Comparison of ENCODE assay signal across 2 cellular contexts in the genomic region with DNA sequence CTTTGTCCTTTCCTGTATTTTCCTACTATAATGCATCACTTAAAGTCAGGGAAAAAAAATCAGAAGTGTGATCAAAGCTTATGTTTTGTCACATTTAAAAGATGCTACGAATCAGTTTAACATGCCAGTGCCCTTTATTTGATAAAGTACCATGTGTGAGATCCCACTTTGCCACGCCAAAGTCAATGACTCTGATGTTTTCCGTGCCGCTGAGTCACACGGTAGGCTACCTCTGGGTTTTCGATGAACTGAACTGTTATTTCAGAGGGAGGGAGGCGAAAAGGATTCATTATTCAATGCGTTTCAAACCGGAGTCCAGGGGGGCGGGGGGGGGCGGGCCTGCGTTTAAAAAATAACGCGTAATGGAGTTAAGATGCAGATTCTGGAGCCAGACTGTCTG.
TF ChIP-seq lines count a peak whose summit lies in the region.

No MANE protein-coding gene starts in this region.

TF ChIP-seq in IMR-90, 13 proteins besides CTCF, POLR2A, EP300 and RAD21 (continued from another document):
- TF ChIP-seq BHLHE40 (IDR thresholded peaks at IDR 0.05; ENCODE audit: low read depth, low read length) (no peak), MXI1 (IDR thresholded peaks at IDR 0.05; ENCODE audit: borderline replicate concordance, low read depth, low read length) (no peak), MAZ (IDR thresholded peaks at IDR 0.05; ENCODE audit: borderline replicate concordance, low read depth, low read length) (no peak), CEBPB (IDR thresholded peaks at IDR 0.05; ENCODE audit: low read depth, low read length) (no peak), SMC3 (IDR thresholded peaks at IDR 0.05; ENCODE audit: low read depth, low read length) (no peak)
- TF ChIP-seq, protein P1, sequence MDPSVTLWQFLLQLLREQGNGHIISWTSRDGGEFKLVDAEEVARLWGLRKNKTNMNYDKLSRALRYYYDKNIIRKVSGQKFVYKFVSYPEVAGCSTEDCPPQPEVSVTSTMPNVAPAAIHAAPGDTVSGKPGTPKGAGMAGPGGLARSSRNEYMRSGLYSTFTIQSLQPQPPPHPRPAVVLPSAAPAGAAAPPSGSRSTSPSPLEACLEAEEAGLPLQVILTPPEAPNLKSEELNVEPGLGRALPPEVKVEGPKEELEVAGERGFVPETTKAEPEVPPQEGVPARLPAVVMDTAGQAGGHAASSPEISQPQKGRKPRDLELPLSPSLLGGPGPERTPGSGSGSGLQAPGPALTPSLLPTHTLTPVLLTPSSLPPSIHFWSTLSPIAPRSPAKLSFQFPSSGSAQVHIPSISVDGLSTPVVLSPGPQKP (IDR thresholded peaks at IDR 0.05; ENCODE audit: borderline replicate concordance, low read depth, low read length) = no peak

TF ChIP-seq in neural cell, 6 proteins besides CTCF, POLR2A, EP300 and RAD21 (continued from another document):
- TF ChIP-seq, protein P2, sequence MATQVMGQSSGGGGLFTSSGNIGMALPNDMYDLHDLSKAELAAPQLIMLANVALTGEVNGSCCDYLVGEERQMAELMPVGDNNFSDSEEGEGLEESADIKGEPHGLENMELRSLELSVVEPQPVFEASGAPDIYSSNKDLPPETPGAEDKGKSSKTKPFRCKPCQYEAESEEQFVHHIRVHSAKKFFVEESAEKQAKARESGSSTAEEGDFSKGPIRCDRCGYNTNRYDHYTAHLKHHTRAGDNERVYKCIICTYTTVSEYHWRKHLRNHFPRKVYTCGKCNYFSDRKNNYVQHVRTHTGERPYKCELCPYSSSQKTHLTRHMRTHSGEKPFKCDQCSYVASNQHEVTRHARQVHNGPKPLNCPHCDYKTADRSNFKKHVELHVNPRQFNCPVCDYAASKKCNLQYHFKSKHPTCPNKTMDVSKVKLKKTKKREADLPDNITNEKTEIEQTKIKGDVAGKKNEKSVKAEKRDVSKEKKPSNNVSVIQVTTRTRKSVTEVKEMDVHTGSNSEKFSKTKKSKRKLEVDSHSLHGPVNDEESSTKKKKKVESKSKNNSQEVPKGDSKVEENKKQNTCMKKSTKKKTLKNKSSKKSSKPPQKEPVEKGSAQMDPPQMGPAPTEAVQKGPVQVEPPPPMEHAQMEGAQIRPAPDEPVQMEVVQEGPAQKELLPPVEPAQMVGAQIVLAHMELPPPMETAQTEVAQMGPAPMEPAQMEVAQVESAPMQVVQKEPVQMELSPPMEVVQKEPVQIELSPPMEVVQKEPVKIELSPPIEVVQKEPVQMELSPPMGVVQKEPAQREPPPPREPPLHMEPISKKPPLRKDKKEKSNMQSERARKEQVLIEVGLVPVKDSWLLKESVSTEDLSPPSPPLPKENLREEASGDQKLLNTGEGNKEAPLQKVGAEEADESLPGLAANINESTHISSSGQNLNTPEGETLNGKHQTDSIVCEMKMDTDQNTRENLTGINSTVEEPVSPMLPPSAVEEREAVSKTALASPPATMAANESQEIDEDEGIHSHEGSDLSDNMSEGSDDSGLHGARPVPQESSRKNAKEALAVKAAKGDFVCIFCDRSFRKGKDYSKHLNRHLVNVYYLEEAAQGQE (IDR thresholded peaks at IDR 0.05; ENCODE audit: borderline replicate concordance) = no peak
- TF ChIP-seq TAF1 (IDR thresholded peaks at IDR 0.05; ENCODE audit: low read depth) = no peak
- TF ChIP-seq EZH2 (IDR thresholded peaks at IDR 0.05; ENCODE audit: borderline replicate concordance, insufficient read depth, low read length, poor library complexity, severe bottlenecking) = no peak
